In genomic region chr1:167611983-167612382, GRCh38 we compare ENCODE assay signal across 19 cellular contexts. TPM values are rescaled to one million over a fixed set of nuclear protein-coding genes. Genes with fewer than 3 reads are reported as not detected.
"Had no signal": no experiment of that assay in that cellular context is flagged by ENCODE, and none has a peak within 500 bp of the region (broad histone marks: within the 10 kb centered on the region; RNA-seq: fewer than 3 reads in every experiment).

No MANE protein-coding gene starts in this region.

- H3K4me2 ChIP-seq: smooth muscle cell had no signal

- H3K27me3 ChIP-seq: body of pancreas, dorsolateral prefrontal cortex, tibial nerve, uterus had no signal

- H2AFZ ChIP-seq: parathyroid adenoma had no signal

- H3K9me3 Mint-ChIP-seq: activated naive CD4-positive, alpha-beta T cell treated with anti-CD3 and anti-CD28 coated beads, Interleukin-2, amount 50 U/mL, for 24 hours had no signal

- H3K27ac ChIP-seq: body of pancreas, dorsolateral prefrontal cortex, parathyroid adenoma, tibial nerve, uterus had no signal

- H3K27me3 Mint-ChIP-seq: activated naive CD4-positive, alpha-beta T cell treated with anti-CD3 and anti-CD28 coated beads, Interleukin-2, amount 50 U/mL, for 24 hours had no signal

- H3K4me3 ChIP-seq: body of pancreas, dorsolateral prefrontal cortex, smooth muscle cell, tibial nerve, uterus had no signal

- H3K79me2 ChIP-seq: parathyroid adenoma had no signal

- ATAC-seq: activated T-cell treated with anti-CD3 and anti-CD28 coated beads, Interleukin-2, amount 50 U/mL, for 72 hours; body of pancreas; left cardiac atrium; natural killer cell; WTC11 had no signal

- H3K9ac ChIP-seq: parathyroid adenoma had no signal

- DNase-seq: activated CD4-positive, alpha-beta T cell treated with anti-CD3 and anti-CD28 coated beads for 48 hours; activated gamma-delta T cell; activated T-cell treated with anti-CD3 and anti-CD28 coated beads, Interleukin-2, amount 50 U/mL, for 72 hours; body of pancreas; caudate nucleus; dorsolateral prefrontal cortex; foreskin fibroblast; left cardiac atrium; natural killer cell; stimulated activated CD4-positive, alpha-beta T cell treated with anti-CD3 and anti-CD28 coated beads, Interleukin-4, amount 100 ng/mL, for 24 hours; stimulated activated naive CD4-positive, alpha-beta T cell; uterus had no signal

- H3K4me1 ChIP-seq: body of pancreas, parathyroid adenoma, uterus had no signal

- H3K36me3 ChIP-seq: tibial nerve, uterus had no signal

- FAIRE-seq: TTC549 had no signal

- H3K27ac Mint-ChIP-seq: activated naive CD4-positive, alpha-beta T cell treated with anti-CD3 and anti-CD28 coated beads, Interleukin-2, amount 50 U/mL, for 24 hours; activated T-cell treated with anti-CD3 and anti-CD28 coated beads, Interleukin-2, amount 50 U/mL, for 72 hours; natural killer cell; T-helper 2 cell treated with Interferon-gamma antibody and Interleukin-4, amounts not matched to agents 5 μg/mL and 100 μg/mL, for 36 hours; WTC11 had no signal

- H3K4me3 Mint-ChIP-seq: activated naive CD4-positive, alpha-beta T cell treated with anti-CD3 and anti-CD28 coated beads, Interleukin-2, amount 50 U/mL, for 24 hours; activated T-cell treated with anti-CD3 and anti-CD28 coated beads, Interleukin-2, amount 50 U/mL, for 72 hours; natural killer cell; T-helper 2 cell treated with Interferon-gamma antibody and Interleukin-4, amounts not matched to agents 5 μg/mL and 100 μg/mL, for 36 hours; WTC11 had no signal

RNA-seq across cellular contexts. Expression of gene RCSD1, which starts 18.0 kb away (rescaled TPM):
- total RNA-seq: smooth muscle cell had no signal
